15 cellular contexts compared by ENCODE assay signal in the genomic region with DNA sequence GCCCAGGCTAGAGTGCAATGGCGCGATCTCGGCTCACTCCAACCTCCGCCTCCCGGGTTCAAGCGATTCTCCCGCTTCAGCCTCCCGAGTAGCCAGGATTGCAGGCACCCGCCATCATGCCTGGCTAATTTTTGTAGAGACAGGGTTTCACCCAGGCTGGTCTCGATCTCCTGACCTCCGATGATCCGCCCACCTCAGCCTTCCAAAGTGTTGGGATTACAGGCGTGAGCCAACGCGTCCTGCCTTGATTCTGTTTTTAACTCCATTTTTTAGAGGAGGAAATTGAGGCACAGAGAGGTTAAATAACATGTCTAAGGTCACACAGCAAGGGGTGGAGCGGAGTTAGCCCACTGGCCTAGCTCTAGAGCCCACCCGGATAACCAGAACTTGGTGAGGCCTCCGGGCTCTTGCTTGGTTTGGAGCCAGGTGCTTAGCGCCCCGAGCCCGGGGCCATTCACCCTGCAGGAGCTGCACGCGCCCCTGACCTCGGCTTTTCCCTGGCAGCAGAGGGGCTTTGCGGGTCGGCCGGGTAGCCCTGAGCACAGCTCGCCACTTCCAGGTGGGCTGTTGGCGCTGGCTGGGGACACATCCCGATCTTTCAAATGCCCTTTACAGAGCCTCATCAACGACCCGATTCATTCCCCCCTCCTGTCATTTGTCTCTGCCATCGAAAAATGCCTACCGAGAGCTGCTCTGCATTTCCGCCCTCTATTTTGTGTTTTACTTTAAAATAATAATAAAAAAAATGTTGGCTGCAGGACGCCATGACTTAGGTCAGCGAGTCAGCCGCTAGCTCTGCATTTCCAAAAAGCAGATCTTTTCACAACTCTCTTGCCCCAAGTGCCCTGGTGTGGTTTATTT. TPM values are rescaled to one million over a fixed set of nuclear protein-coding genes. Genes with fewer than 3 reads are reported as not detected.
A peak's percentile ranks its signal among the peaks of the same experiment; 100 is the strongest.
DNase-seq lines count a peak whose midpoint lies in the region; TF ChIP-seq lines count a peak whose summit lies in the region.
"Had no signal": no experiment of that assay in that cellular context is flagged by ENCODE, and none has a peak within 500 bp of the region (broad histone marks: within the 10 kb centered on the region; RNA-seq: fewer than 3 reads in every experiment).

No MANE protein-coding gene starts in this region.

- no peak for TF ChIP-seq EP300 in transverse colon (IDR thresholded peaks at IDR 0.05; ENCODE audit: low read depth)

- H2BK120ac ChIP-seq in mesendoderm (ENCODE audit: low read depth, low read length): no peak overlapping the region

- H3K9ac ChIP-seq in mesendoderm (ENCODE audit: low read length): no peak overlapping the region

- no peaks in the 10 kb centered on the region for H3K79me2 ChIP-seq in mesendoderm (ENCODE audit: control insufficient read depth, insufficient read depth, low read length)

- H4K8ac ChIP-seq in mesendoderm (ENCODE audit: low read depth, low read length): no peak overlapping the region

- no peak overlapping the region for H2BK5ac ChIP-seq in mesendoderm (ENCODE audit: low read length)

- H3K4me3 ChIP-seq in mesendoderm (ENCODE audit: low read length) (no peak overlapping the region), transverse colon (peak overlapping the region in 1 of 4 donors; percentile 5)
- H3K4me3 ChIP-seq: A549 had no signal

- H3K27ac ChIP-seq in mesendoderm (ENCODE audit: low read depth, low read length) (no peak overlapping the region), transverse colon (no peak overlapping the region)
- H3K27ac ChIP-seq: A549 had no signal

- no peak overlapping the region for H3K18ac ChIP-seq in mesendoderm (ENCODE audit: low read length)

- no peaks in the 10 kb centered on the region for H3K9me3 ChIP-seq in transverse colon
- H3K9me3 ChIP-seq: A549 had no signal

- TF ChIP-seq POLR2A in transverse colon (IDR thresholded peaks at IDR 0.05): no peak

- H3K79me1 ChIP-seq in mesendoderm (ENCODE audit: low read length): no peaks in the 10 kb centered on the region

- H3K4me1 ChIP-seq in mesendoderm (ENCODE audit: control insufficient read depth, low read depth, low read length) (no peaks in the 10 kb centered on the region), transverse colon (peaks cover 10 to 47% (median 26%) of the 10 kb centered on the region in 4 donors)
- H3K4me1 ChIP-seq: A549 had no signal

- peak overlapping the region; percentile 48 for H3K4me2 ChIP-seq in mesendoderm (ENCODE audit: low read length)
- H3K4me2 ChIP-seq: A549 had no signal

- no peak overlapping the region for H2BK15ac ChIP-seq in mesendoderm (replicated peaks; ENCODE audit: low read depth)

- H3K4ac ChIP-seq in mesendoderm (ENCODE audit: low read depth, low read length): no peak overlapping the region

- peak overlapping the region; percentile 42 for H3K56ac ChIP-seq in mesendoderm (ENCODE audit: low read length)

- intact Hi-C loops in transverse colon (cut with DNase I; ENCODE audit: low total_unique reads): loop anchor here (10.0 kb wide), 1 partner anchor 1495 kb away; no protein-coding TSS in a partner anchor

- no peak for TF ChIP-seq CTCF in transverse colon (IDR thresholded peaks at IDR 0.05)

- H3K36me3 ChIP-seq in mesendoderm (ENCODE audit: control insufficient read depth, insufficient read depth, low read length): no peaks in the 10 kb centered on the region
- no peaks in the 10 kb centered on the region for H3K36me3 ChIP-seq in transverse colon

- H3K27me3 ChIP-seq in mesendoderm (ENCODE audit: insufficient read depth, low read length, poor library complexity): peaks cover 68% of the 10 kb centered on the region
- H3K27me3 ChIP-seq in transverse colon: peaks cover 100% of the 10 kb centered on the region

- H4K5ac ChIP-seq in mesendoderm (ENCODE audit: low read length): no peak overlapping the region

- in situ Hi-C loops in transverse colon (cut with MboI; ENCODE audit: low pct_ligation_motif_present in 1 of 4, low pct_unique_long_range_greater_than_20kb in 1 of 4, low sequenced_read_pairs in 3 of 4): no loop called here

- no peak overlapping the region for H3K23ac ChIP-seq in mesendoderm (ENCODE audit: low read length)

- no peak overlapping the region for H2AK5ac ChIP-seq in mesendoderm (ENCODE audit: low read length)

- DNase-seq in activated effector memory CD4-positive, alpha-beta T cell treated with anti-CD3 and anti-CD28 coated beads, Interleukin-2, amount 50 U/mL, for 16 hours: peak; percentile 55
- DNase-seq in activated effector memory CD4-positive, alpha-beta T cell treated with Interleukin-2 at 50 U/mL for 16 hours: no peak
- DNase-seq in ecto neural progenitor cell (ENCODE audit: low spot score) (peak; percentile 46), mesendoderm (no peak), transverse colon (peak; percentile 4), NCI-H187 treated with DMSO at 0.1 percent for 48 hours (lab: John Stamatoyannopoulos, UW) (no peak), SKM-1 (lab: John Stamatoyannopoulos, UW; ENCODE audit: unreplicated experiment) (no peak), T1000 (lab: John Stamatoyannopoulos, UW) (no peak)
- DNase-seq: activated naive CD4-positive, alpha-beta T cell treated with anti-CD3 and anti-CD28 coated beads, Interleukin-2, amount 50 U/mL, for 16 hours; cerebellar nuclear complex; COR-L47; NCI-H1417; NCI-H69 had no signal

- WGBS in mesendoderm (ENCODE audit: extremely low coverage, insufficient coverage, low lambda C conversion rate): no CpG with 5 or more reads among the region's 38 CpGs
- WGBS in transverse colon (ENCODE audit: low coverage in 1 of 2), 2 donors: 14% methylated on average over 38 of the region's 38 CpGs; no CpG with 5 or more reads in 1 of the 2 donors

RNA-seq across cellular contexts. Expression of gene SIM2, which starts 11.2 kb away (rescaled TPM):
- 0.04 TPM for polyA plus RNA-seq in mesendoderm (2013, experiment 1 of 2)
- polyA plus RNA-seq in mesendoderm (2013, experiment 2 of 2): 0.01 TPM
- total RNA-seq in transverse colon: under 1 TPM in 1 of 4 donors, not detected in 3; 0.32 TPM
- polyA plus RNA-seq: neural cell had no signal

Comparison
In these comparisons a context has a peak if more than half of its experiments do, and no peak if none do; other contexts are left out.
1. DNase-seq: peak in activated effector memory CD4-positive, alpha-beta T cell treated with anti-CD3 and anti-CD28 coated beads, Interleukin-2, amount 50 U/mL, for 16 hours (single experiment), ecto neural progenitor cell (single experiment) and transverse colon (single experiment); none in activated effector memory CD4-positive, alpha-beta T cell treated with Interleukin-2 at 50 U/mL for 16 hours (single experiment), mesendoderm (single experiment), NCI-H187 treated with DMSO at 0.1 percent for 48 hours (single experiment), SKM-1 (single experiment) and T1000 (single experiment).